8 cellular contexts compared by ENCODE assay signal in genomic region chr10:7687228-7687907, GRCh38. TPM values are rescaled to one million over a fixed set of nuclear protein-coding genes. Genes with fewer than 3 reads are reported as not detected.
DNase-seq lines count a peak whose midpoint lies in the region; ATAC-seq and TF ChIP-seq lines count a peak whose summit lies in the region.

No MANE protein-coding gene starts in this region.

- no TSS peak for BruUV-seq in PC-9 (replicated peaks; lab: Mats Ljungman, UMichigan)

- TF ChIP-seq CTCF in PC-9 (conservative IDR thresholded peaks at IDR 0.05) (peak; percentile 71), esophagus muscularis mucosa (IDR thresholded peaks at IDR 0.05) (peak; percentile 90 to 98 (median 92)), natural killer cell (IDR thresholded peaks at IDR 0.05) (peak; percentile 70)

- H3K27ac ChIP-seq in PC-9: no peak overlapping the region
- H3K27ac ChIP-seq in esophagus muscularis mucosa (replicated peaks in 1 of 4): no peak overlapping the region

- H3K79me2 ChIP-seq in PC-9 (ENCODE audit: low read depth): no peaks in the 10 kb centered on the region

- CTCF ChIA-PET in PC-9 (lab: Charles Lee): interaction anchor here (0.6 to 1.5 kb wide), 3 partner anchors 162 to 1203 kb away, joined by 6 to 18 read pairs (median 9); no protein-coding TSS in a partner anchor

- POLR2A ChIA-PET in PC-9 (lab: Charles Lee; ENCODE audit: unreplicated experiment): no interaction called here

- no peaks in the 10 kb centered on the region for H3K9me3 Mint-ChIP-seq in natural killer cell

- H3K9me3 ChIP-seq in PC-9 (ENCODE audit: insufficient read depth, low read depth) (no peaks in the 10 kb centered on the region), esophagus muscularis mucosa (peaks cover 0 to 4% (median 2%) of the 10 kb centered on the region in 4 donors)

- H3K4me1 ChIP-seq in PC-9 (replicated peaks; ENCODE audit: insufficient read depth) (no peaks in the 10 kb centered on the region), esophagus muscularis mucosa (peaks cover 0 to 3% (median 0%) of the 10 kb centered on the region in 4 donors)

- TF ChIP-seq POLR2A in esophagus muscularis mucosa (IDR thresholded peaks at IDR 0.05; ENCODE audit: low read depth): no peak

- no peak overlapping the region for H3K4me3 Mint-ChIP-seq in natural killer cell

- intact Hi-C loops in PC-9 (cut with micrococcal nuclease; ENCODE audit: unreplicated experiment): loop anchor here (1.0 to 10.0 kb wide), 3 partner anchors 162 to 1620 kb away; no protein-coding TSS in a partner anchor
- intact Hi-C loops in esophagus muscularis mucosa (cut with DNase I): no loop called here
- intact Hi-C loops in natural killer cell (cut with micrococcal nuclease): loop anchor here (1.0 to 2.0 kb wide), 2 partner anchors 162 to 263 kb away; no protein-coding TSS in a partner anchor

- H3K36me3 Mint-ChIP-seq in natural killer cell: no peaks in the 10 kb centered on the region

- no peaks in the 10 kb centered on the region for H4K20me1 ChIP-seq in PC-9 (ENCODE audit: insufficient read depth)

- peak overlapping the region; percentile 27; the same call in 1 of the 2 replicates for H3K4me2 ChIP-seq in PC-9

- peaks cover 40 to 45% of the 10 kb centered on the region in 2 donors for H3K27me3 Mint-ChIP-seq in natural killer cell (ENCODE audit: low read depth in 2 of 2)

- DNase-seq in EH (ENCODE audit: low read depth) (peak; percentile 78), KG1 (lab: John Stamatoyannopoulos, UW) (peak; percentile 67), PC-9 (peak; percentile 55 to 63), activated T-cell treated with anti-CD3 and anti-CD28 coated beads for 48 hours (ENCODE audit: low read depth) (peak; percentile 66), esophagus muscularis mucosa (ENCODE audit: extremely low spot score) (peak; percentile 95), natural killer cell (peak; percentile 44)
- DNase-seq in stimulated activated naive CD4-positive, alpha-beta T cell (lab: John Stamatoyannopoulos, UW): peak; percentile 42 to 80 (median 64)

- H3K27ac Mint-ChIP-seq in natural killer cell: no peak overlapping the region

- H3K4me3 ChIP-seq in PC-9 (no peak overlapping the region), esophagus muscularis mucosa (no peak overlapping the region)

- H3K27me3 ChIP-seq in PC-9 (ENCODE audit: insufficient read depth, low read depth) (peaks cover 4% of the 10 kb centered on the region; the same call in 1 of the 2 replicates), esophagus muscularis mucosa (no peaks in the 10 kb centered on the region)

- no peaks in the 10 kb centered on the region for H3K36me3 ChIP-seq in PC-9 (ENCODE audit: low read depth)
- H3K36me3 ChIP-seq in esophagus muscularis mucosa: no peaks in the 10 kb centered on the region

- no peak overlapping the region for H2AFZ ChIP-seq in PC-9

- H3K9me2 ChIP-seq in PC-9 (ENCODE audit: insufficient read depth): no peaks in the 10 kb centered on the region

- H3F3A ChIP-seq in PC-9 (ENCODE audit: insufficient read depth, low read depth): no peaks in the 10 kb centered on the region

- 22% methylated on average over 19 of the region's 20 CpGs for WGBS in esophagus muscularis mucosa

- no peak for TF ChIP-seq EP300 in esophagus muscularis mucosa (IDR thresholded peaks at IDR 0.05)

- peaks cover 5% of the 10 kb centered on the region in 2 donors for H3K4me1 Mint-ChIP-seq in natural killer cell

- ATAC-seq in GM21786 (IDR thresholded peaks at IDR 0.05; ENCODE audit: unreplicated experiment) (peak; percentile 95), natural killer cell (peak; percentile 81 to 98 (median 90))

RNA-seq across cellular contexts. Expression of gene ITIH2, which starts 15.7 kb away (rescaled TPM):
- total RNA-seq in PC-9 (2021): not detected in 2 replicates
- not detected for total RNA-seq in esophagus muscularis mucosa
- total RNA-seq in natural killer cell: not detected

RNA-seq across cellular contexts. Expression of gene ITIH5, which starts 20.6 kb away (rescaled TPM):
- total RNA-seq in PC-9 (2021): not detected in 2 replicates
- 10 to 100 TPM; 24.9 to 68.1 (median 39.0) TPM for total RNA-seq in esophagus muscularis mucosa
- not detected for total RNA-seq in natural killer cell

Comparison
In these comparisons a context has a peak if more than half of its experiments do, and no peak if none do; other contexts are left out.
1. DNase-seq: peak in every context shown above with its lines; median percentile 95 in esophagus muscularis mucosa; 78 in EH; 67 in KG1; 66 in activated T-cell treated with anti-CD3 and anti-CD28 coated beads for 48 hours; 64 in stimulated activated naive CD4-positive, alpha-beta T cell; 59 in PC-9; 44 in natural killer cell.
2. RNA of gene ITIH5, which starts 20.6 kb away (total RNA-seq): 24.9 to 68.1 TPM in esophagus muscularis mucosa; not detected in PC-9 and not detected in natural killer cell; every median in the first group is over 10 times any median in the second.
3. Peak in every context shown above with its lines, with median percentiles within 50 percentile points of each other: CTCF ChIP-seq.